ENCODE assay signal across 20 cellular contexts in the genomic region with DNA sequence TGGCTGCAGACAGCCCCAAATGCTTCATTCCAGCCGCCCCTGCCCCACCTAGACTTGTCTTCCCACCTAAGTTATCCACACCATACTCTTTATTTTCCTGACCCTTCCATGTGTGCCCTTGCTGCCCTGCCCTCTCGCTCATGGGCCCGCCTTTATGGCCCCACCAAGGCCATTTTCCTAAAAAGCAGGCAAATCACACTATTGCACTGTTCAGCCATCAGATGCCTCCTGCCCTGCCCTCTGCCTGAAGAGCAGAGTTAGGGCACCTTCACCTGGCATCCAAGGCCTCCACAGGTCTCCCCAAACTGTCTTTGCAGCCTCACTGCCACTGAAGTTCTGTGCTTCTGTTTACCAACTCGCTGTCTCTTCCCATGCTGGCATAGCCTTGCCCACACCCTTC.
"Had no signal": no experiment of that assay in that cellular context is flagged by ENCODE, and none has a peak within 500 bp of the region (broad histone marks: within the 10 kb centered on the region; RNA-seq: fewer than 3 reads in every experiment).

No MANE protein-coding gene starts in this region.

- H3K36me3 Mint-ChIP-seq: natural killer cell treated with Interleukin-12 subunit alpha and Interleukin-12 subunit beta and Interleukin-15 and Interleukin-18, amount 100 ng/mL, for 72 hours had no signal

- H3K27ac ChIP-seq: epithelial cell of prostate, esophagus muscularis mucosa, gastrocnemius medialis, heart right ventricle, neutrophil, psoas muscle, right lobe of liver, spleen, thyroid gland, upper lobe of left lung, uterus had no signal

- H3K9me3 ChIP-seq: gastrocnemius medialis, neutrophil, psoas muscle, right lobe of liver, thyroid gland, uterus had no signal

- H3K4me1 ChIP-seq: esophagus muscularis mucosa, gastrocnemius medialis, heart right ventricle, psoas muscle, right lobe of liver, thyroid gland, upper lobe of left lung, uterus had no signal

- H3K4me3 Mint-ChIP-seq: natural killer cell treated with Interleukin-12 subunit alpha and Interleukin-12 subunit beta and Interleukin-15 and Interleukin-18, amount 100 ng/mL, for 72 hours had no signal

- H3K36me3 ChIP-seq: esophagus muscularis mucosa, gastrocnemius medialis, heart right ventricle, neutrophil, right lobe of liver, spleen, thyroid gland, upper lobe of left lung, uterus had no signal

- H3K27me3 ChIP-seq: esophagus muscularis mucosa, gastrocnemius medialis, neutrophil, right lobe of liver, spleen, thyroid gland, upper lobe of left lung, uterus had no signal

- ATAC-seq: gastrocnemius medialis; heart right ventricle; left lobe of liver; natural killer cell treated with Interleukin-12 subunit alpha and Interleukin-12 subunit beta and Interleukin-15 and Interleukin-18, amount 100 ng/mL, for 72 hours; psoas muscle; right lobe of liver had no signal

- H3K4me3 ChIP-seq: esophagus muscularis mucosa, gastrocnemius medialis, heart right ventricle, psoas muscle, right lobe of liver, spleen, thyroid gland, upper lobe of left lung, uterus had no signal

- DNase-seq: effector memory CD4-positive, alpha-beta T cell; gastrocnemius medialis; heart right ventricle; hypothalamus; mammary epithelial cell; psoas muscle; retina; spleen; stimulated activated CD4-positive, alpha-beta T cell treated with anti-CD3 and anti-CD28 coated beads, Interleukin-2, amount 100 ng/mL, for 24 hours; stimulated activated CD4-positive, alpha-beta T cell treated with anti-CD3 and anti-CD28 coated beads, Interleukin-4, amount 100 ng/mL, for 4 hours; stimulated activated naive CD4-positive, alpha-beta T cell; thyroid gland; upper lobe of left lung; uterus had no signal

- H3K27ac Mint-ChIP-seq: natural killer cell treated with Interleukin-12 subunit alpha and Interleukin-12 subunit beta and Interleukin-15 and Interleukin-18, amount 100 ng/mL, for 72 hours had no signal
